18 cellular contexts compared by ENCODE assay signal in the genomic region with DNA sequence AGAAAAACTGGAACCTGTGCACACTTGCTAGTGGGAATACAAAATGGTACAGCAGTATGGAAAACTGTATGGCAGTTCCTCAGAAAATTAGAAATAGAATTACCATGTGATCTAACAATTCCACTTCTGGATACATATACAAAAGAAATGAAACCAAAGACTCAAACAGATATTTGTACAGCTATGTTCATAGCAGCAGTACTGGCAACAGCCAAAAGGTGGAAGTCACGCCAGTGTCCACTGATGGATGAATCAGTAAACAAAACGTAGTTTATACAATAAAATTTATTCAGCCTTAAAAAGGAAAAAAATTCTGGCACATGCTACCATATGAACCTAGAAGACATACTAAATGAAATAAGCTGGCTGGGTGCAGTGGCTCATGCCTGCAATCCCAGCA.
"Had no signal": no experiment of that assay in that cellular context is flagged by ENCODE, and none has a peak within 500 bp of the region (broad histone marks: within the 10 kb centered on the region; RNA-seq: fewer than 3 reads in every experiment).

No MANE protein-coding gene starts in this region.

- FAIRE-seq: islet of Langerhans had no signal

- DNase-seq: activated CD4-positive, alpha-beta T cell treated with anti-CD3 and anti-CD28 coated beads for 4 hours; activated CD8-positive, alpha-beta memory T cell treated with anti-CD3 and anti-CD28 coated beads, Interleukin-2, amount 50 U/mL, for 4 hours; activated CD8-positive, alpha-beta T cell treated with anti-CD3 and anti-CD28 coated beads for 36 hours; activated effector memory CD4-positive, alpha-beta T cell treated with anti-CD3 and anti-CD28 coated beads, Interleukin-2, amount 50 U/mL, for 16 hours; activated T-cell treated with anti-CD3 and anti-CD28 coated beads, Interleukin-2, amount 50 U/mL, for 48 hours; amniotic stem cell; caudate nucleus; effector memory CD4-positive, alpha-beta T cell; left colon; mammary epithelial cell; ovary; T-helper 2 cell; trophoblast cell had no signal

- H3K4me1 ChIP-seq: suprapubic skin had no signal

- ATAC-seq: activated CD8-positive, alpha-beta T cell treated with anti-CD3 and anti-CD28 coated beads for 36 hours; left colon; sciatic nerve; WTC11 had no signal

- H3K27me3 ChIP-seq: ovary, suprapubic skin had no signal

- H3K27ac ChIP-seq: epithelial cell of prostate, ovary, suprapubic skin had no signal

- H3K36me3 ChIP-seq: ovary had no signal

- H3K4me3 ChIP-seq: ovary, suprapubic skin had no signal
